Comparison of ENCODE assay signal across 1 cellular context in genomic region chr2:116754371-116755101, GRCh38.
TF ChIP-seq lines count a peak whose summit lies in the region.

No MANE protein-coding gene starts in this region.

TF ChIP-seq in H1, 55 proteins besides CTCF, POLR2A, EP300 and RAD21 (continued from another document):
- TF ChIP-seq CTBP2 (IDR thresholded peaks at IDR 0.05; ENCODE audit: borderline replicate concordance, insufficient read depth, insufficient read length, low read length) (no peak), TEAD4 (IDR thresholded peaks at IDR 0.05; ENCODE audit: low read depth, low read length) (no peak), GABPA (IDR thresholded peaks at IDR 0.05; ENCODE audit: borderline replicate concordance, insufficient read depth, low read length) (no peak), TCF12 (IDR thresholded peaks at IDR 0.05; ENCODE audit: low read depth, low read length) (peak; percentile 33; the same call in 1 of the 2 replicates), NANOG (IDR thresholded peaks at IDR 0.05; ENCODE audit: insufficient read depth, low read depth, low read length, poor library complexity, severe bottlenecking) (no peak), SP2 (IDR thresholded peaks at IDR 0.05; ENCODE audit: low read length) (no peak), USF2 (IDR thresholded peaks at IDR 0.05; ENCODE audit: low read length) (no peak), SUZ12 (IDR thresholded peaks at IDR 0.05; ENCODE audit: low read length) (no peak), FOSL1 (IDR thresholded peaks at IDR 0.05; ENCODE audit: insufficient read depth, low read depth, low read length) (no peak), CEBPB (IDR thresholded peaks at IDR 0.05; ENCODE audit: low read depth, low read length) (no peak), HDAC2 (IDR thresholded peaks at IDR 0.05; ENCODE audit: borderline replicate concordance in 1 of 2, low read depth in 2 of 2, low read length in 2 of 2) (peak in 1 of 2 experiments; percentile 90; a peak in 1 of 4 replicates), SIRT6 (IDR thresholded peaks at IDR 0.05; ENCODE audit: low read length) (no peak), ASH2L (IDR thresholded peaks at IDR 0.05; ENCODE audit: low read length) (no peak), YY1 (IDR thresholded peaks at IDR 0.05; ENCODE audit: low read depth, low read length) (no peak), CREB1 (IDR thresholded peaks at IDR 0.05) (no peak), EGR1 (IDR thresholded peaks at IDR 0.05; ENCODE audit: borderline replicate concordance, low read depth, low read length) (no peak), SIN3A (conservative IDR thresholded peaks at IDR 0.05 in 1 of 2, IDR thresholded peaks at IDR 0.05 in 1 of 2; ENCODE audit: low read depth in 1 of 2, low read length in 2 of 2) (no peak), GTF2F1 (IDR thresholded peaks at IDR 0.05; ENCODE audit: borderline replicate concordance, low read depth, low read length) (no peak), NRF1 (IDR thresholded peaks at IDR 0.05; ENCODE audit: low read depth, low read length) (no peak), TAF7 (optimal IDR thresholded peaks at IDR 0.05; ENCODE audit: borderline replicate concordance, low read depth, low read length) (no peak), CBX5 (IDR thresholded peaks at IDR 0.05; ENCODE audit: low read depth, low read length) (no peak), SP1 (IDR thresholded peaks at IDR 0.05; ENCODE audit: low read depth, low read length) (no peak), MAX (IDR thresholded peaks at IDR 0.05) (0 out of 2 replicates have a peak, but pooled peaks have one; percentile 21), TAF1 (IDR thresholded peaks at IDR 0.05; ENCODE audit: low read depth, low read length) (0 out of 2 replicates have a peak, but pooled peaks have one; percentile 17), JUND (IDR thresholded peaks at IDR 0.05; ENCODE audit: low read length) (no peak), SAP30 (IDR thresholded peaks at IDR 0.05; ENCODE audit: insufficient read depth, insufficient replicate concordance, low read length) (no peak), TBP (IDR thresholded peaks at IDR 0.05; ENCODE audit: low read depth, low read length) (no peak), RXRA (IDR thresholded peaks at IDR 0.05; ENCODE audit: insufficient read depth, low read depth, low read length) (no peak)
